ENCODE assay signal across 20 cellular contexts in genomic region chr10:31368724-31369123, GRCh38.
"Had no signal": no experiment of that assay in that cellular context is flagged by ENCODE, and none has a peak within 500 bp of the region (broad histone marks: within the 10 kb centered on the region; RNA-seq: fewer than 3 reads in every experiment).

No MANE protein-coding gene starts in this region.

- H3K27me3 ChIP-seq: esophagus muscularis mucosa, heart left ventricle, neutrophil, right atrium auricular region, tibial artery, upper lobe of left lung, uterus had no signal

- DNase-seq: effector memory CD8-positive, alpha-beta T cell; foreskin melanocyte; heart left ventricle; hippocampal formation; kidney glomerular epithelial cell; mammary epithelial cell; naive thymus-derived CD4-positive, alpha-beta T cell; nephron progenitor cell; posterior cingulate gyrus; stimulated activated CD4-positive, alpha-beta T cell treated with anti-CD3 and anti-CD28 coated beads, Interleukin-4, amount 100 ng/mL, for 1 hour; stimulated activated CD8-positive, alpha-beta memory T cell treated with anti-CD3 and anti-CD28 coated beads, Interleukin-4, amount 100 ng/mL, for 48 hours; stimulated activated naive CD8-positive, alpha-beta T cell treated with anti-CD3 and anti-CD28 coated beads, Interleukin-15, Interleukin-2, amounts not matched to agents 100 U/mL and 50 U/mL, for 24 hours; tibial artery; upper lobe of left lung; uterus had no signal

- H3K4me3 ChIP-seq: esophagus muscularis mucosa, heart left ventricle, right atrium auricular region, tibial artery, upper lobe of left lung, uterus had no signal

- H3K9me3 ChIP-seq: esophagus muscularis mucosa, heart left ventricle, neutrophil, right atrium auricular region, tibial artery, upper lobe of left lung, uterus had no signal

- H3K36me3 ChIP-seq: neutrophil, right atrium auricular region, tibial artery, upper lobe of left lung, uterus had no signal

- H3K4me1 ChIP-seq: right atrium auricular region had no signal

- ATAC-seq: effector memory CD8-positive, alpha-beta T cell; heart left ventricle; naive thymus-derived CD4-positive, alpha-beta T cell; stimulated activated effector memory CD8-positive, alpha-beta T cell treated with anti-CD3 and anti-CD28 coated beads, Interleukin-12 subunit alpha, Interleukin-12 subunit beta, amount 100 ng/mL, for 72 hours; stimulated activated naive CD8-positive, alpha-beta T cell treated with anti-CD3 and anti-CD28 coated beads, Interleukin-15, Interleukin-2, amounts not matched to agents 100 U/mL and 50 U/mL, for 24 hours had no signal

- H3K27ac ChIP-seq: epithelial cell of prostate, esophagus muscularis mucosa, heart left ventricle, neutrophil, right atrium auricular region, tibial artery, upper lobe of left lung, uterus had no signal
